ENCODE assay signal across 8 cellular contexts in the genomic region with DNA sequence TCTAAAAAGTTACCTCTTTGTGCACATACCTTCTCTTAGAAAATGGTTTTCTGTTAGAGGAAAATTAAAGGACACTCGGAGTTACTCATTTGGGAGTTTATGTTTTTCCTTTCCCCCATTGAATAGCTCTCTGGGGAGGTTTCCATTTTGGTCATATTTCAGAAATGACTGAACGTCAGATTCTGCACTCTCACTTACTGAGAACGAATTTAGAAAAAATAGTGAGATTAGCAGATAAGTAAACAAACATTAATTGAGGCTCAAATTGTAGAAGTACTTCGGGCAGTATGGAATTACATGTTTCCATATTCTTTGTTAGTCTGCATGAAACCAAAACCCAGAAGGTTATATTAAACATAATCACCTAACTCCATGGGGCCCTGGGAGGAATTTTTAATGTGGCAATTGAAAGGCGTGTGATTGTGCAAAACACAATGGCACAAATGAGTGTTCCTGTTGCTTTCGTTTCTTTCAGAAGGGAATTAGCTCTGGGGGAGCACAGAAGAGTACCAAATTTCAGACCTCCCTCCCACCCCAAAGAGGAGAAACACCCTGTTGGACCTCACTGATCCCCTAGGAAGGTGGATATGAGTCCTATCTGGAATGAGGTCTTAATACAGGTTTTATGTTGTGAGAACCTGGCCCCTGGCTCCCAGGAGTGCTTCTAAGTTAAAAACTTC.
DNase-seq lines count a peak whose midpoint lies in the region; ATAC-seq and TF ChIP-seq lines count a peak whose summit lies in the region.

No MANE protein-coding gene starts in this region.

- intact Hi-C loops in activated B cell treated with CpG ODN at 0.5 μM for 24 hours (cut with micrococcal nuclease), result loop anchor here (2.0 kb wide), 1 partner anchor 29 kb away; no protein-coding TSS in a partner anchor
- intact Hi-C loops in left ventricle myocardium superior (cut with micrococcal nuclease), result no loop called here

- peak overlapping the region; percentile 73 for H3K4me3 Mint-ChIP-seq in activated B cell treated with CpG ODN at 0.5 μM for 24 hours

- CTCF ChIA-PET in activated B cell treated with CpG ODN at 0.5 μM for 24 hours (lab: Charles Lee), result no interaction called here

- H3K36me3 Mint-ChIP-seq in activated B cell treated with CpG ODN at 0.5 μM for 24 hours (ENCODE audit: low read depth), result no peaks in the 10 kb centered on the region

- no peaks in the 10 kb centered on the region for H3K27me3 Mint-ChIP-seq in activated B cell treated with CpG ODN at 0.5 μM for 24 hours

- DNase-seq in activated B cell treated with CpG ODN at 0.5 μM for 24 hours (no peak), upper lobe of left lung (no peak), epidermal melanocyte (ENCODE audit: insufficient read length, low spot score) (no peak), midbrain (lab: John Stamatoyannopoulos, UW) (no peak), left ventricle myocardium superior (no peak)

- H3K9me3 ChIP-seq in upper lobe of left lung, result no peaks in the 10 kb centered on the region

- no peaks in the 10 kb centered on the region for H3K9me3 Mint-ChIP-seq in activated B cell treated with CpG ODN at 0.5 μM for 24 hours

- ATAC-seq in GM18498 (IDR thresholded peaks at IDR 0.05; ENCODE audit: unreplicated experiment) (peak; percentile 34), GM21360 (IDR thresholded peaks at IDR 0.05; ENCODE audit: unreplicated experiment) (peak; percentile 43), HG03175 (IDR thresholded peaks at IDR 0.05; ENCODE audit: unreplicated experiment) (peak; percentile 30), activated B cell treated with CpG ODN at 0.5 μM for 24 hours (ENCODE audit: low read depth) (no peak), upper lobe of left lung (ENCODE audit: low FRiP score in 2 of 2) (no peak), left ventricle myocardium superior (no peak)

- no peaks in the 10 kb centered on the region for H3K36me3 ChIP-seq in upper lobe of left lung

- TF ChIP-seq EP300 in upper lobe of left lung (IDR thresholded peaks at IDR 0.05), result no peak

- peaks cover 37% of the 10 kb centered on the region for H3K4me1 Mint-ChIP-seq in activated B cell treated with CpG ODN at 0.5 μM for 24 hours

- WGBS in upper lobe of left lung, 2 donors, result 47 to 62% methylated on average over 6 of the region's 6 CpGs

- no peaks in the 10 kb centered on the region for H3K27me3 ChIP-seq in upper lobe of left lung

- POLR2A ChIA-PET in activated B cell treated with CpG ODN at 0.5 μM for 24 hours (lab: Charles Lee), result no interaction called here

- no peak overlapping the region for H3K27ac Mint-ChIP-seq in activated B cell treated with CpG ODN at 0.5 μM for 24 hours

- no peak overlapping the region for H3K4me3 ChIP-seq in upper lobe of left lung

- TF ChIP-seq CTCF in activated B cell treated with CpG ODN at 0.5 μM for 24 hours (IDR thresholded peaks at IDR 0.05) (no peak), upper lobe of left lung (IDR thresholded peaks at IDR 0.05) (no peak)

- peaks cover 0 to 5% (median 3%) of the 10 kb centered on the region in 4 donors for H3K4me1 ChIP-seq in upper lobe of left lung

- no peak overlapping the region for H3K27ac ChIP-seq in upper lobe of left lung

- TF ChIP-seq POLR2A in upper lobe of left lung (IDR thresholded peaks at IDR 0.05), result no peak

Comparison
In these comparisons a context has a peak if more than half of its experiments do, and no peak if none do; other contexts are left out.
1. ATAC-seq: peak in GM18498 (single experiment), GM21360 (single experiment) and HG03175 (single experiment); none in activated B cell treated with CpG ODN at 0.5 μM for 24 hours (single experiment), upper lobe of left lung (0 of 2) and left ventricle myocardium superior (single experiment).